In genomic region chr19:37370880-37371661, GRCh38 we compare ENCODE assay signal across 8 cellular contexts. TPM values are rescaled to one million over a fixed set of nuclear protein-coding genes. Genes with fewer than 3 reads are reported as not detected.
A peak's percentile ranks its signal among the peaks of the same experiment; 100 is the strongest.
DNase-seq lines count a peak whose midpoint lies in the region; ATAC-seq and TF ChIP-seq lines count a peak whose summit lies in the region.

ZNF527 (plus strand) TSS chr19:37371099; CDS start chr19:37374199, 3,100 bp downstream.

- peak; percentile 93 to 97 for DNase-seq in Caco-2
- peak; percentile 94 for DNase-seq in HT1080 (ENCODE audit: low read depth)
- DNase-seq in NOMO-1 treated with DMSO at 0.1 percent for 48 hours (lab: John Stamatoyannopoulos, UW; ENCODE audit: unreplicated experiment) = peak; percentile 97
- peak; percentile 93 for DNase-seq in activated CD8-positive, alpha-beta memory T cell treated with anti-CD3 and anti-CD28 coated beads, Interleukin-2, amount 50 U/mL, for 24 hours (ENCODE audit: extremely low read depth)
- peak; percentile 99 for DNase-seq in endodermal cell
- DNase-seq in mesendoderm = peak; percentile 99
- DNase-seq in stimulated activated CD8-positive, alpha-beta memory T cell treated with anti-CD3 and anti-CD28 coated beads, Interleukin-12 subunit alpha, Interleukin-12 subunit beta, amount 100 ng/mL, for 4 hours (ENCODE audit: low read depth) = peak; percentile 94

- H3K9me3 Mint-ChIP-seq in Caco-2 (ENCODE audit: unreplicated experiment) (peaks cover 24% of the 10 kb centered on the region), endodermal cell (no peaks in the 10 kb centered on the region)

- H3K4me3 Mint-ChIP-seq in Caco-2 (ENCODE audit: unreplicated experiment) = peak within 1 kb of the TSS; percentile 88
- peak within 1 kb of the TSS; percentile 75 for H3K4me3 Mint-ChIP-seq in endodermal cell

- no peak within 1 kb of the TSS for H2BK5ac ChIP-seq in mesendoderm (ENCODE audit: low read length)

- H3K27me3 Mint-ChIP-seq in Caco-2 (ENCODE audit: insufficient read depth, unreplicated experiment) (no peaks in the 10 kb centered on the region), endodermal cell (ENCODE audit: insufficient read depth) (no peaks in the 10 kb centered on the region)

- H3K4me1 ChIP-seq in Caco-2 (no peaks in the 10 kb centered on the region), endodermal cell (ENCODE audit: control insufficient read depth, insufficient read depth, low read length) (no peaks in the 10 kb centered on the region), mesendoderm (ENCODE audit: control insufficient read depth, low read depth, low read length) (peaks cover 3% of the 10 kb centered on the region)

- 2 to 3% methylated on average over 36 to 58 of the region's 58 CpGs for WGBS in endodermal cell (ENCODE audit: insufficient coverage in 1 of 2, insufficient read length in 1 of 2), 2 experiments
- WGBS in mesendoderm (ENCODE audit: extremely low coverage, insufficient coverage, low lambda C conversion rate) = no CpG with 5 or more reads among the region's 58 CpGs

- intact Hi-C loops in Caco-2 (cut with micrococcal nuclease; ENCODE audit: unreplicated experiment) = loop anchor here (1.0 to 5.0 kb wide), 6 partner anchors 36 to 406 kb away; partner anchors contain the start of genes ZNF420, ZNF540, ZNF571 and ZNF573

- H3K4ac ChIP-seq in mesendoderm (ENCODE audit: low read depth, low read length) = no peak within 1 kb of the TSS

- H3K4me3 ChIP-seq in Caco-2 (ENCODE audit: low read depth, low read length) = peak within 1 kb of the TSS; percentile 57
- H3K4me3 ChIP-seq in endodermal cell (ENCODE audit: low read length) = peak within 1 kb of the TSS; percentile 89
- peak within 1 kb of the TSS; percentile 72 for H3K4me3 ChIP-seq in mesendoderm (ENCODE audit: low read length)

- H3K27me3 ChIP-seq in Caco-2 (replicated peaks; ENCODE audit: control insufficient read depth, insufficient read depth, low read length) (no peaks in the 10 kb centered on the region), endodermal cell (ENCODE audit: control insufficient read depth, insufficient read depth, low read length, poor library complexity, severe bottlenecking) (no peaks in the 10 kb centered on the region), mesendoderm (ENCODE audit: insufficient read depth, low read length, poor library complexity) (no peaks in the 10 kb centered on the region)

- no peak within 1 kb of the TSS for H4K5ac ChIP-seq in mesendoderm (ENCODE audit: low read length)

- no peak within 1 kb of the TSS for H2BK15ac ChIP-seq in mesendoderm (replicated peaks; ENCODE audit: low read depth)

- H3K4me1 Mint-ChIP-seq in Caco-2 (ENCODE audit: low read depth, unreplicated experiment) (no peaks in the 10 kb centered on the region), endodermal cell (peaks cover 7% of the 10 kb centered on the region)

- H3K27ac Mint-ChIP-seq in Caco-2 (ENCODE audit: unreplicated experiment) (peak within 1 kb of the TSS; percentile 94), endodermal cell (peak within 1 kb of the TSS; percentile 99)

- POLR2A ChIA-PET in Caco-2 (lab: Charles Lee) = interaction anchor here (0.6 to 1.1 kb wide), 12 partner anchors 29 to 1159 kb away, joined by 3 to 7 read pairs (median 4); partner anchors contain the start of genes ZFP30, ZNF146, ZNF420 and ZNF540

- TSS peak; percentile 78 for BruUV-seq in Caco-2 (replicated peaks; lab: Mats Ljungman, UMichigan)

- no peak for TF ChIP-seq CTCF in Caco-2 (IDR thresholded peaks at IDR 0.05; ENCODE audit: insufficient read depth in 1 of 2, low read depth in 1 of 2, low read length in 1 of 2, severe bottlenecking in 1 of 2, unreplicated experiment in 1 of 2)
- peak; percentile 15 for TF ChIP-seq CTCF in endodermal cell (conservative IDR thresholded peaks at IDR 0.05)

- H3K9me3 ChIP-seq in Caco-2 = peaks cover 24% of the 10 kb centered on the region
- peaks cover 21% of the 10 kb centered on the region for H3K9me3 ChIP-seq in endodermal cell (ENCODE audit: control insufficient read depth, low read length)

- no peak within 1 kb of the TSS for H2BK120ac ChIP-seq in mesendoderm (ENCODE audit: low read depth, low read length)

- H3K36me3 Mint-ChIP-seq in Caco-2 (ENCODE audit: insufficient read depth, unreplicated experiment) (peaks cover 14% of the 10 kb centered on the region), endodermal cell (ENCODE audit: low read depth) (no peaks in the 10 kb centered on the region)

- no peaks in the 10 kb centered on the region for H3K79me2 ChIP-seq in mesendoderm (ENCODE audit: control insufficient read depth, insufficient read depth, low read length)

- peak within 1 kb of the TSS; percentile 59 for H3K9ac ChIP-seq in endodermal cell (ENCODE audit: extremely low read depth, low read length, poor library complexity, severe bottlenecking)
- peak within 1 kb of the TSS; percentile 88 for H3K9ac ChIP-seq in mesendoderm (ENCODE audit: low read length)

- peak; percentile 93 for ATAC-seq in GM21367 (IDR thresholded peaks at IDR 0.05; ENCODE audit: unreplicated experiment)

- peaks cover 4% of the 10 kb centered on the region for H3K79me1 ChIP-seq in mesendoderm (ENCODE audit: low read length)

- no peak within 1 kb of the TSS for H2AK5ac ChIP-seq in mesendoderm (ENCODE audit: low read length)

- no peak within 1 kb of the TSS for H3K18ac ChIP-seq in mesendoderm (ENCODE audit: low read length)

- peak within 1 kb of the TSS; percentile 0 for H3K27ac ChIP-seq in endodermal cell (ENCODE audit: low read depth, low read length)
- no peak within 1 kb of the TSS for H3K27ac ChIP-seq in mesendoderm (ENCODE audit: low read depth, low read length)

- CTCF ChIA-PET in Caco-2 (lab: Charles Lee) = interaction anchor here (0.6 to 0.7 kb wide), 3 partner anchors 12 to 311 kb away, joined by 3 read pairs; a partner anchor contains a TSS

- H3K56ac ChIP-seq in mesendoderm (ENCODE audit: low read length) = peak within 1 kb of the TSS; percentile 93

- peak within 1 kb of the TSS; percentile 99 for H3K4me2 ChIP-seq in mesendoderm (ENCODE audit: low read length)

- H3K36me3 ChIP-seq in Caco-2 (ENCODE audit: control insufficient read depth, insufficient read depth, low read length) (no peaks in the 10 kb centered on the region), endodermal cell (ENCODE audit: control insufficient read depth, insufficient read depth, low read length) (peaks cover 17% of the 10 kb centered on the region), mesendoderm (ENCODE audit: control insufficient read depth, insufficient read depth, low read length) (no peaks in the 10 kb centered on the region)

- no peak within 1 kb of the TSS for H4K8ac ChIP-seq in mesendoderm (ENCODE audit: low read depth, low read length)

- no peak within 1 kb of the TSS for H3K23ac ChIP-seq in mesendoderm (ENCODE audit: low read length)

RNA-seq across cellular contexts. Expression of gene ZNF527, which starts in this region (rescaled TPM):
- 0.88 and 0.97 TPM in 2 replicates for total RNA-seq in Caco-2 (2022)
- total RNA-seq in HT1080 (2014; rRNA removed; shearing (Covaris generic)) = 3.3 and 3.4 TPM in 2 replicates
- polyA plus RNA-seq in HT1080 (2015; cell fraction: cytosol; rRNA removed) = 2.3 and 2.9 TPM in 2 replicates
- polyA plus RNA-seq in HT1080 (2015; cell fraction: nucleus; rRNA removed) = 3.9 and 4.5 TPM in 2 replicates
- total RNA-seq in endodermal cell = 1 to 10 TPM; 4.6 to 5.3 TPM
- polyA plus RNA-seq in endodermal cell (2013, experiment 1 of 2) = 3.9 TPM
- 3.9 TPM for polyA plus RNA-seq in endodermal cell (2013, experiment 2 of 2)
- 2.2 TPM for polyA plus RNA-seq in mesendoderm (2013, experiment 1 of 2)
- polyA plus RNA-seq in mesendoderm (2013, experiment 2 of 2) = 2.5 TPM

Comparison
In these comparisons a context has a peak if more than half of its experiments do, and no peak if none do; other contexts are left out.
1. Peak in DNase-seq and H3K4me3 ChIP-seq in Caco-2; RNA of the gene not detected or under 1 TPM.